ENCODE assay signal across 12 cellular contexts in the genomic region with DNA sequence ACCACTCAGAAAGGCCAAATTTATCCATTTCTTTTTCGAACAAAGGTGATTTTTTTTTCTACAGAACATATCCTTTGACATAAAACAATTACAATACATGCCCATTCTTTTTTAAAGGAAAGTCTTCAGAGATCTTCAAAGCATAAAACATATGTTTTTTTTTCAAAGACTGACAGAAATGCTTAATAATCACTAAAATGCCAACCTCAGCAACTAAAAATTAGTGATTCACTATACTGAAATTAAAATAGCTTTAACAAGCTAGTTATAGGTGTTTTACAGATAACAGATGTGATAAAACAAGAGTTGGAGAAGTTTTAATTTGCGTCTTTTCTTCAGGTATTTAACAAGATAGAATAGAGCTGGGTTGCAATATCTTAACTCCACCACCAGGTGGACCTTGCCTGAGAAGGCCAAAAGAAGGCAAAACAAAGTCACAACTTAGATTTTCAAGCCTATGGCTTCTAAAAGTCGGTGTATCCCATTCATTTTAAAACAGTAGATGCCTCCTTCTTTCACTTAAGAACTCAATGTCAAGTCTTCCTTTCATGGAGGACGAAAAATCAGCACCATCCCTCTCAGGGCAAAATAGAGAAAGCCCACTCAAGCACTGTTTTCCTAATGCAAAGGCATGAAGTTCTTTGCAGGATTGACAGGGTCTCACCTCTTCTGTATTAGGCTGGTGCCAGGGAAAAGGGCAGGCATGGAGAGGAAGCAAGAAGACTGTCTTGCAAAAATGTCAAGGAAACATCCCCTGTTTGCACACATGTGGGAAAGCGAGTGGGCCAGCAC. TPM values are rescaled to one million over a fixed set of nuclear protein-coding genes. Genes with fewer than 3 reads are reported as not detected.
DNase-seq lines count a peak whose midpoint lies in the region; ATAC-seq, FAIRE-seq and TF ChIP-seq lines count a peak whose summit lies in the region.
"Had no signal": no experiment of that assay in that cellular context is flagged by ENCODE, and none has a peak within 500 bp of the region (broad histone marks: within the 10 kb centered on the region; RNA-seq: fewer than 3 reads in every experiment).

No MANE protein-coding gene starts in this region.

- H2AFZ ChIP-seq in OCI-LY1 (ENCODE audit: low read length) = no peak overlapping the region
- no peak overlapping the region for H2AFZ ChIP-seq in fibroblast of lung (ENCODE audit: low read length)

- TF ChIP-seq CTCF in OCI-LY1 (IDR thresholded peaks at IDR 0.05; ENCODE audit: low read length) (peak; percentile 57), fibroblast of lung (conservative IDR thresholded peaks at IDR 0.05 in 1 of 2, IDR thresholded peaks at IDR 0.05 in 1 of 2; ENCODE audit: low read depth in 1 of 2, low read length in 2 of 2) (peak; percentile 60 to 72)

- H3F3A ChIP-seq in OCI-LY1 (ENCODE audit: insufficient read depth, low read length) = no peaks in the 10 kb centered on the region

- FAIRE-seq in small intestine (lab: Jason Lieb, UNC) = no peak

- H3K4me2 ChIP-seq in OCI-LY1 (ENCODE audit: low read length) (no peak overlapping the region), fibroblast of lung (ENCODE audit: extremely low read depth, insufficient read depth, low read length) (no peak overlapping the region)

- H3K9ac ChIP-seq in OCI-LY1 (ENCODE audit: low read length) (no peak overlapping the region), fibroblast of lung (ENCODE audit: insufficient read depth, low read length) (no peak overlapping the region)

- H3K9me3 Mint-ChIP-seq in stimulated activated effector memory CD8-positive, alpha-beta T cell treated with anti-CD3 and anti-CD28 coated beads, Interleukin-12 subunit alpha, Interleukin-12 subunit beta, amount 100 ng/mL, for 72 hours = no peaks in the 10 kb centered on the region
- H3K9me3 Mint-ChIP-seq: activated naive CD8-positive, alpha-beta T cell treated with anti-CD3 and anti-CD28 coated beads for 36 hours; stimulated activated naive CD8-positive, alpha-beta T cell treated with anti-CD3 and anti-CD28 coated beads, Interleukin-15, amount 100 ng/mL, for 72 hours had no signal

- H3K27ac ChIP-seq in OCI-LY1 (ENCODE audit: low read depth, low read length, poor library complexity, severe bottlenecking) = no peak overlapping the region
- H3K27ac ChIP-seq in fibroblast of lung (ENCODE audit: insufficient read depth, low read length) = no peak overlapping the region
- no peak overlapping the region for H3K27ac ChIP-seq in small intestine (ENCODE audit: low read depth in 1 of 2, low read length in 1 of 2)

- H3K27ac Mint-ChIP-seq in stimulated activated effector memory CD8-positive, alpha-beta T cell treated with anti-CD3 and anti-CD28 coated beads, Interleukin-12 subunit alpha, Interleukin-12 subunit beta, amount 100 ng/mL, for 72 hours = no peak overlapping the region
- H3K27ac Mint-ChIP-seq: activated naive CD8-positive, alpha-beta T cell treated with anti-CD3 and anti-CD28 coated beads for 36 hours; naive thymus-derived CD4-positive, alpha-beta T cell; stimulated activated naive CD8-positive, alpha-beta T cell treated with anti-CD3 and anti-CD28 coated beads, Interleukin-15, amount 100 ng/mL, for 72 hours had no signal

- H3K9me2 ChIP-seq in OCI-LY1 (ENCODE audit: low read depth, low read length) = no peaks in the 10 kb centered on the region

- WGBS in small intestine, 3 donors = 76 to 78% (median 76%) methylated on average over 5 of the region's 5 CpGs

- no peak overlapping the region for H3K4me3 ChIP-seq in OCI-LY1 (ENCODE audit: low read depth, low read length, poor library complexity, severe bottlenecking)
- H3K4me3 ChIP-seq in fibroblast of lung (replicated peaks in 1 of 4; ENCODE audit: control extremely low read depth in 1 of 4, insufficient read depth in 1 of 4, low read depth in 3 of 4, low read length in 4 of 4) = no peak overlapping the region
- H3K4me3 ChIP-seq in small intestine (ENCODE audit: low read depth in 1 of 2, low read length in 2 of 2) = no peak overlapping the region

- H3K4me1 Mint-ChIP-seq in stimulated activated effector memory CD8-positive, alpha-beta T cell treated with anti-CD3 and anti-CD28 coated beads, Interleukin-12 subunit alpha, Interleukin-12 subunit beta, amount 100 ng/mL, for 72 hours = no peaks in the 10 kb centered on the region
- H3K4me1 Mint-ChIP-seq: activated naive CD8-positive, alpha-beta T cell treated with anti-CD3 and anti-CD28 coated beads for 36 hours; naive thymus-derived CD4-positive, alpha-beta T cell; stimulated activated naive CD8-positive, alpha-beta T cell treated with anti-CD3 and anti-CD28 coated beads, Interleukin-15, amount 100 ng/mL, for 72 hours had no signal

- ATAC-seq in stimulated activated effector memory CD8-positive, alpha-beta T cell treated with anti-CD3 and anti-CD28 coated beads, Interleukin-12 subunit alpha, Interleukin-12 subunit beta, amount 100 ng/mL, for 72 hours = no peak
- ATAC-seq in GM21367 (IDR thresholded peaks at IDR 0.05; ENCODE audit: unreplicated experiment) = no peak
- ATAC-seq: naive thymus-derived CD4-positive, alpha-beta T cell; stimulated activated naive CD8-positive, alpha-beta T cell treated with anti-CD3 and anti-CD28 coated beads, Interleukin-15, amount 100 ng/mL, for 72 hours had no signal

- no peaks in the 10 kb centered on the region for H3K4me1 ChIP-seq in OCI-LY1 (ENCODE audit: insufficient read depth, low read length, severe bottlenecking)
- peaks cover 2% of the 10 kb centered on the region for H3K4me1 ChIP-seq in fibroblast of lung (ENCODE audit: control insufficient read depth, extremely low read depth, insufficient read depth, low read length)
- H3K4me1 ChIP-seq in small intestine (ENCODE audit: control insufficient read depth in 2 of 2, insufficient read depth in 1 of 2, low read depth in 1 of 2, low read length in 1 of 2) = no peaks in the 10 kb centered on the region

- H3K9me3 ChIP-seq in OCI-LY1 (ENCODE audit: low read length) (peaks cover 8% of the 10 kb centered on the region; the same call in 1 of the 2 replicates), fibroblast of lung (ENCODE audit: control insufficient read depth, insufficient read depth, low read depth, low read length) (no peaks in the 10 kb centered on the region), small intestine (ENCODE audit: control insufficient read depth, low read depth) (no peaks in the 10 kb centered on the region)

- no peaks in the 10 kb centered on the region for H3K36me3 Mint-ChIP-seq in stimulated activated effector memory CD8-positive, alpha-beta T cell treated with anti-CD3 and anti-CD28 coated beads, Interleukin-12 subunit alpha, Interleukin-12 subunit beta, amount 100 ng/mL, for 72 hours
- H3K36me3 Mint-ChIP-seq: activated naive CD8-positive, alpha-beta T cell treated with anti-CD3 and anti-CD28 coated beads for 36 hours had no signal

- H3K4me3 Mint-ChIP-seq in stimulated activated effector memory CD8-positive, alpha-beta T cell treated with anti-CD3 and anti-CD28 coated beads, Interleukin-12 subunit alpha, Interleukin-12 subunit beta, amount 100 ng/mL, for 72 hours = no peak overlapping the region
- H3K4me3 Mint-ChIP-seq: activated naive CD8-positive, alpha-beta T cell treated with anti-CD3 and anti-CD28 coated beads for 36 hours; naive thymus-derived CD4-positive, alpha-beta T cell; stimulated activated naive CD8-positive, alpha-beta T cell treated with anti-CD3 and anti-CD28 coated beads, Interleukin-15, amount 100 ng/mL, for 72 hours had no signal

- H3K79me2 ChIP-seq in OCI-LY1 (ENCODE audit: insufficient read depth, low read length) (no peaks in the 10 kb centered on the region), fibroblast of lung (ENCODE audit: control insufficient read depth, insufficient read depth, low read length) (no peaks in the 10 kb centered on the region)

- peak; percentile 30 for DNase-seq in NOMO-1 treated with DMSO at 0.1 percent for 48 hours (lab: John Stamatoyannopoulos, UW; ENCODE audit: unreplicated experiment)
- DNase-seq in NOMO-1 treated with dmso at 0.1 percent for 144 hours (lab: John Stamatoyannopoulos, UW; ENCODE audit: unreplicated experiment) = no peak
- DNase-seq in fibroblast of lung (ENCODE audit: low read depth in 2 of 2) = peak; percentile 12 to 33
- peak; percentile 19 for DNase-seq in small intestine
- DNase-seq in NCI-H128 (lab: John Stamatoyannopoulos, UW; ENCODE audit: unreplicated experiment) = no peak
- no peak for DNase-seq in stimulated activated effector memory CD8-positive, alpha-beta T cell treated with anti-CD3 and anti-CD28 coated beads, Interleukin-12 subunit alpha, Interleukin-12 subunit beta, amount 100 ng/mL, for 72 hours (ENCODE audit: low spot score in 2 of 2)
- DNase-seq: activated naive CD8-positive, alpha-beta T cell treated with anti-CD3 and anti-CD28 coated beads for 36 hours; COR-L47; stimulated activated naive CD8-positive, alpha-beta T cell treated with anti-CD3 and anti-CD28 coated beads, Interleukin-15, amount 100 ng/mL, for 72 hours had no signal

- H3K27me3 ChIP-seq in OCI-LY1 (ENCODE audit: insufficient read depth, low read length) = no peaks in the 10 kb centered on the region; the same call in 1 of the 2 replicates
- H3K27me3 ChIP-seq in fibroblast of lung (ENCODE audit: control insufficient read depth, insufficient read depth, low read length) = no peaks in the 10 kb centered on the region
- H3K27me3 ChIP-seq in small intestine (ENCODE audit: control insufficient read depth in 2 of 2, insufficient read depth in 2 of 2, low read length in 2 of 2) = peaks cover 0 to 3% of the 10 kb centered on the region in 2 donors

- H3K36me3 ChIP-seq in OCI-LY1 (ENCODE audit: insufficient read depth, low read length) (no peaks in the 10 kb centered on the region), fibroblast of lung (ENCODE audit: control insufficient read depth, insufficient read depth, low read length) (no peaks in the 10 kb centered on the region), small intestine (ENCODE audit: control insufficient read depth in 2 of 2, insufficient read depth in 2 of 2, low read length in 2 of 2) (no peaks in the 10 kb centered on the region)

- H4K20me1 ChIP-seq in OCI-LY1 (ENCODE audit: insufficient read depth, low read length) (no peaks in the 10 kb centered on the region), fibroblast of lung (ENCODE audit: control insufficient read depth, extremely low read depth, insufficient read depth, low read length) (no peaks in the 10 kb centered on the region)

RNA-seq across cellular contexts. Expression of a gene that starts 31.1 kb away (rescaled TPM):
- not detected in 2 replicates for total RNA-seq in fibroblast of lung
- polyA plus RNA-seq in fibroblast of lung (0.01 TPM in 2 replicates), small intestine (1 to 10 TPM in 1 of 3 donors, under 1 TPM in 2; 0.22 to 9.6 (median 0.27) TPM)
- polyA plus RNA-seq in fibroblast of lung (2012) = not detected in 2 replicates
- not detected in 2 replicates for polyA minus RNA-seq in fibroblast of lung (ENCODE audit: low replicate concordance)
- total RNA-seq: activated naive CD8-positive, alpha-beta T cell treated with anti-CD3 and anti-CD28 coated beads for 36 hours; naive thymus-derived CD4-positive, alpha-beta T cell had no signal
- polyA plus RNA-seq: naive thymus-derived CD4-positive, alpha-beta T cell had no signal

Comparison
In these comparisons a context has a peak if more than half of its experiments do, and no peak if none do; other contexts are left out.
1. DNase-seq: peak in NOMO-1 treated with DMSO at 0.1 percent for 48 hours (single experiment), fibroblast of lung (2 of 2) and small intestine (single experiment); none in NOMO-1 treated with dmso at 0.1 percent for 144 hours (single experiment), NCI-H128 (single experiment) and stimulated activated effector memory CD8-positive, alpha-beta T cell treated with anti-CD3 and anti-CD28 coated beads, Interleukin-12 subunit alpha, Interleukin-12 subunit beta, amount 100 ng/mL, for 72 hours (0 of 2).